ENCODE assay signal across 8 cellular contexts in genomic region chrX:134908235-134908834, GRCh38. TPM values are rescaled to one million over a fixed set of nuclear protein-coding genes. Genes with fewer than 3 reads are reported as not detected.
A peak's percentile ranks its signal among the peaks of the same experiment; 100 is the strongest.
DNase-seq lines count a peak whose midpoint lies in the region; ATAC-seq, FAIRE-seq and TF ChIP-seq lines count a peak whose summit lies in the region.

No MANE protein-coding gene starts in this region.

- H3K4me1 Mint-ChIP-seq in WTC11, result peaks cover 12% of the 10 kb centered on the region

- H3K4me3 ChIP-seq in HepG2 (replicated peaks in 1 of 3; ENCODE audit: insufficient read depth in 1 of 3, low read depth in 2 of 3, low read length in 3 of 3), result no peak overlapping the region

- no peak overlapping the region for H3K4me2 ChIP-seq in HepG2 (ENCODE audit: low read depth, low read length)

- no peak for TF ChIP-seq CTCF in WTC11 (IDR thresholded peaks at IDR 0.05)
- TF ChIP-seq CTCF in HepG2 (CRISPR knock-in tag; IDR thresholded peaks at IDR 0.05), result no peak

- no peak overlapping the region for H2AFZ ChIP-seq in HepG2 (ENCODE audit: low read length)

- TF ChIP-seq POLR2A in HepG2 (IDR thresholded peaks at IDR 0.05; ENCODE audit: insufficient read depth in 1 of 2, low read depth in 2 of 2, low read length in 2 of 2), result no peak

- TF ChIP-seq RAD21 in HepG2 (CRISPR knock-in tag; IDR thresholded peaks at IDR 0.05), result no peak

- H3K4me1 ChIP-seq in HepG2 (ENCODE audit: insufficient read depth, low read length), result no peaks in the 10 kb centered on the region

- in situ Hi-C loops in HepG2 (cut with HindIII; ENCODE audit: extremely low pct_ligation_motif_present, low pct_unique_long_range_greater_than_20kb) (no loop called here), G401 (cut with HindIII; ENCODE audit: low sequenced_read_pairs) (no loop called here)

- H3K27ac ChIP-seq in KOPT-K1 (ENCODE audit: low read depth, low read length, poor library complexity, severe bottlenecking) (peak overlapping the region; percentile 14), HepG2 (ENCODE audit: extremely low read length, insufficient read depth, low read length) (no peak overlapping the region)

- H3K9me3 ChIP-seq in KOPT-K1 (ENCODE audit: insufficient read depth, low read length, poor library complexity, severe bottlenecking) (no peaks in the 10 kb centered on the region), HepG2 (ENCODE audit: low read length) (no peaks in the 10 kb centered on the region)

- TF ChIP-seq EP300 in HepG2 (IDR thresholded peaks at IDR 0.05; ENCODE audit: low read depth in 2 of 2, low read length in 2 of 2), result no peak
- TF ChIP-seq EP300 in HepG2 (CRISPR knock-in tag; IDR thresholded peaks at IDR 0.05; ENCODE audit: borderline replicate concordance), result no peak

- DNase-seq in WTC11 (ENCODE audit: low spot score) (no peak), HepG2 (ENCODE audit: low spot score) (no peak), G401 (ENCODE audit: low spot score) (no peak)
- no peak for DNase-seq in stimulated activated CD4-positive, alpha-beta T cell treated with anti-CD3 and anti-CD28 coated beads, Interleukin-4, amount 100 ng/mL, for 4 hours

- no peak overlapping the region for H3K4me3 Mint-ChIP-seq in WTC11

- intact Hi-C loops in HepG2 (cut with micrococcal nuclease; ENCODE audit: unreplicated experiment), result no loop called here

- no peaks in the 10 kb centered on the region; the same call in 1 of the 2 replicates for H3K36me3 ChIP-seq in KOPT-K1 (ENCODE audit: insufficient read depth, low read length)
- no peaks in the 10 kb centered on the region for H3K36me3 ChIP-seq in HepG2 (replicated peaks in 1 of 2; ENCODE audit: control insufficient read depth in 1 of 2, insufficient read depth in 2 of 2, low read length in 2 of 2)

- H3K9ac ChIP-seq in HepG2 (ENCODE audit: insufficient read depth, low read depth, low read length), result no peak overlapping the region

- ATAC-seq in WTC11 (no peak), HepG2 (no peak), HG03439 (IDR thresholded peaks at IDR 0.05; ENCODE audit: unreplicated experiment) (no peak), HG02870 (IDR thresholded peaks at IDR 0.05; ENCODE audit: unreplicated experiment) (no peak)

- POLR2A ChIA-PET in WTC11 (lab: Charles Lee), result no interaction called here
- POLR2A ChIA-PET in HepG2 (lab: Yijun Ruan, JAX), result no interaction called here

- no peaks in the 10 kb centered on the region for H4K20me1 ChIP-seq in HepG2 (ENCODE audit: insufficient read depth, low read length)

- no TSS peak for BruUV-seq in HepG2 (replicated peaks; lab: Mats Ljungman, UMichigan)

- 100% methylated on average over 3 of the region's 3 CpGs for WGBS in HepG2 (ENCODE audit: low lambda C conversion rate)

- no peaks in the 10 kb centered on the region for H3K79me2 ChIP-seq in HepG2 (ENCODE audit: insufficient read depth, low read length)

- peak overlapping the region; percentile 61 for H3K27ac Mint-ChIP-seq in WTC11

- no peaks in the 10 kb centered on the region for H3K27me3 Mint-ChIP-seq in WTC11 (ENCODE audit: low read depth)

- no peaks in the 10 kb centered on the region for H3K27me3 ChIP-seq in HepG2 (ENCODE audit: control insufficient read depth in 1 of 2, insufficient read depth in 2 of 2, low read length in 2 of 2)

- CTCF ChIA-PET in WTC11 (lab: Charles Lee) (no interaction called here), HepG2 (lab: Yijun Ruan, JAX; ENCODE audit: low intra/inter-chr PET ratio, low total read pairs) (no interaction called here)

- H3K36me3 Mint-ChIP-seq in WTC11, result peaks cover 7% of the 10 kb centered on the region; the same call in 1 of the 2 replicates

- H3K9me3 Mint-ChIP-seq in WTC11, result no peaks in the 10 kb centered on the region

- FAIRE-seq in G401.6 (lab: Jason Lieb, UNC) (peak; percentile 68), HepG2 (lab: Jason Lieb, UNC) (no peak)

TF ChIP-seq in WTC11, 78 proteins besides CTCF, POLR2A, EP300 and RAD21:
- TF ChIP-seq CREM (CRISPR knock-in tag; IDR thresholded peaks at IDR 0.05) (no peak), IRF1 (CRISPR knock-in tag; IDR thresholded peaks at IDR 0.05) (no peak), E2F4 (CRISPR knock-in tag; IDR thresholded peaks at IDR 0.05; ENCODE audit: borderline replicate concordance, low read depth) (no peak)

TF ChIP-seq in HepG2, 621 proteins besides CTCF, POLR2A, EP300 and RAD21:
- TF ChIP-seq MLX (CRISPR knock-in tag; IDR thresholded peaks at IDR 0.05) (no peak), SAP130 (CRISPR knock-in tag; IDR thresholded peaks at IDR 0.05; ENCODE audit: low read depth) (no peak), STAG1 (CRISPR knock-in tag; IDR thresholded peaks at IDR 0.05) (peak; percentile 27; the same call in 1 of the 2 replicates), ZBTB2 (CRISPR knock-in tag; IDR thresholded peaks at IDR 0.05; ENCODE audit: low read depth) (no peak), MED1 (CRISPR knock-in tag; IDR thresholded peaks at IDR 0.05) (no peak)

RNA-seq across cellular contexts. Expression of gene MOSPD1, which starts 6.7 kb away (rescaled TPM):
- 20.6 to 23.6 TPM (median 20.7 TPM) in 3 replicates for total RNA-seq in WTC11 (2021)
- 13.2 and 21.8 TPM in 2 replicates for total RNA-seq in HepG2 (2016; rRNA removed; fragmentation: Illumina TruSeq; extraction: Trizol)
- 4.1 and 5.3 TPM in 2 replicates for total RNA-seq in HepG2 (2016; cell fraction: cytosol; rRNA removed; fragmentation: Illumina TruSeq; extraction: Trizol; ENCODE audit: low read depth)
- 13.5 and 17.3 TPM in 2 replicates for total RNA-seq in HepG2 (2016; cell fraction: insoluble cytoplasmic fraction; rRNA removed; fragmentation: Illumina TruSeq; extraction: Trizol)
- total RNA-seq in HepG2 (2016; cell fraction: membrane; rRNA removed; fragmentation: Illumina TruSeq; extraction: Trizol), result 9.8 and 12.2 TPM in 2 replicates
- total RNA-seq in HepG2 (2016; cell fraction: nucleus; rRNA removed; fragmentation: Illumina TruSeq; extraction: Trizol), result 6.7 and 8.5 TPM in 2 replicates
- 7.2 and 9.7 TPM in 2 replicates for polyA plus RNA-seq in HepG2 (2011; rRNA removed)
- polyA plus RNA-seq in HepG2 (2011; cell fraction: cytosol; rRNA removed), result 4.2 and 7.2 TPM in 2 replicates
- 3.2 and 3.5 TPM in 2 replicates for polyA plus RNA-seq in HepG2 (2011; cell fraction: nucleus; rRNA removed)
- polyA plus RNA-seq in HepG2 (2012), result 15.8 and 19.5 TPM in 2 replicates
- 3.2 and 3.5 TPM in 2 replicates for polyA plus RNA-seq in HepG2 (2016; cell fraction: cytosol; fragmentation: Illumina TruSeq; extraction: Trizol; ENCODE audit: low read depth)
- 16.7 and 17.5 TPM in 2 replicates for polyA plus RNA-seq in HepG2 (2016; cell fraction: insoluble cytoplasmic fraction; fragmentation: Illumina TruSeq; extraction: Trizol; ENCODE audit: low read depth)
- 7.6 and 7.7 TPM in 2 replicates for polyA plus RNA-seq in HepG2 (2016; cell fraction: membrane; fragmentation: Illumina TruSeq; extraction: Trizol; ENCODE audit: low read depth)
- polyA plus RNA-seq in HepG2 (2016; cell fraction: nucleus; fragmentation: Illumina TruSeq; extraction: Trizol; ENCODE audit: insufficient read depth, low read depth), result 9.3 and 10.4 TPM in 2 replicates
- 4.7 and 15.8 TPM in 2 replicates for polyA minus RNA-seq in HepG2 (2011; rRNA and poly(A)+ RNA removed; ENCODE audit: low replicate concordance)
- 7.8 and 8.6 TPM in 2 replicates for polyA minus RNA-seq in HepG2 (2011; cell fraction: cytosol; rRNA and poly(A)+ RNA removed)
- 13.6 and 13.7 TPM in 2 replicates for polyA minus RNA-seq in HepG2 (2011; cell fraction: nucleus; rRNA and poly(A)+ RNA removed)
- total RNA-seq in G401 (2014; rRNA removed; shearing (Covaris generic)), result 59.1 and 115 TPM in 2 replicates
